ENCODE assay signal across 8 cellular contexts in genomic region chr21:37220981-37221664, GRCh38. TPM values are rescaled to one million over a fixed set of nuclear protein-coding genes. Genes with fewer than 3 reads are reported as not detected.
DNase-seq lines count a peak whose midpoint lies in the region; ATAC-seq, FAIRE-seq and TF ChIP-seq lines count a peak whose summit lies in the region.

No MANE protein-coding gene starts in this region.

- DNase-seq in AG08395 (ENCODE audit: low spot score): peak; percentile 94
- DNase-seq in NCI-H2227 treated with DMSO at 0.1 percent for 48 hours (lab: John Stamatoyannopoulos, UW): peak; percentile 93
- DNase-seq in activated CD4-positive, CD25-positive, alpha-beta regulatory T cell treated with anti-CD3 and anti-CD28 coated beads, Interleukin-2, amount 50 U/mL, for 16 hours (ENCODE audit: low read depth, low spot score): peak; percentile 82
- peak; percentile 93 for DNase-seq in cerebellar cortex (ENCODE audit: low spot score)
- peak; percentile 98 for DNase-seq in kidney
- peak; percentile 98 for DNase-seq in stimulated activated CD4-positive, alpha-beta T cell treated with anti-CD3 and anti-CD28 coated beads, Interleukin-15, amount 100 ng/mL, for 24 hours

- H3K4me1 ChIP-seq in kidney (ENCODE audit: control insufficient read depth in 1 of 2, insufficient read depth in 1 of 2, low read depth in 1 of 2, low read length in 2 of 2): peaks cover 0 to 10% of the 10 kb centered on the region in 2 donors

- TF ChIP-seq CTCF in kidney (IDR thresholded peaks at IDR 0.05; ENCODE audit: borderline replicate concordance, extremely low read depth, insufficient read depth): peak; percentile 8

- peaks cover 10 to 16% of the 10 kb centered on the region in 2 donors for H3K36me3 ChIP-seq in kidney (ENCODE audit: control insufficient read depth in 1 of 2, insufficient read depth in 2 of 2, low read length in 2 of 2)

- H3K27ac ChIP-seq in kidney (ENCODE audit: low read depth in 2 of 2, low read length in 2 of 2): peak overlapping the region; percentile 60 to 64

- peak; percentile 87 for ATAC-seq in GM18873 (IDR thresholded peaks at IDR 0.05; ENCODE audit: low FRiP score, unreplicated experiment)
- ATAC-seq in HG03135 (IDR thresholded peaks at IDR 0.05; ENCODE audit: unreplicated experiment): peak; percentile 78

- peak overlapping the region; percentile 61 to 82 for H3K4me3 ChIP-seq in kidney (ENCODE audit: low read length in 2 of 2)

- no peak for FAIRE-seq in kidney (lab: Jason Lieb, UNC)

- intact Hi-C loops in kidney (cut with DNase I): no loop called here

- H3K9me3 ChIP-seq in kidney (ENCODE audit: control insufficient read depth in 1 of 2, low read length in 2 of 2): no peaks in the 10 kb centered on the region

- H3K9ac ChIP-seq in kidney (ENCODE audit: low read length in 2 of 2): peak overlapping the region in 1 of 2 donors; percentile 60

RNA-seq across cellular contexts. Expression of gene VPS26C, which starts 46.0 kb away (rescaled TPM):
- total RNA-seq in kidney: 51.8 TPM
- polyA plus RNA-seq in kidney (ENCODE audit: insufficient read depth, low read depth, low replicate concordance): 30.0 TPM

Comparison
In these comparisons a context has a peak if more than half of its experiments do, and no peak if none do; other contexts are left out.
1. Peak in every context shown above with its lines: DNase-seq, ATAC-seq, H3K4me3 ChIP-seq and H3K27ac ChIP-seq.